Comparison of ENCODE assay signal across 8 cellular contexts in the genomic region with DNA sequence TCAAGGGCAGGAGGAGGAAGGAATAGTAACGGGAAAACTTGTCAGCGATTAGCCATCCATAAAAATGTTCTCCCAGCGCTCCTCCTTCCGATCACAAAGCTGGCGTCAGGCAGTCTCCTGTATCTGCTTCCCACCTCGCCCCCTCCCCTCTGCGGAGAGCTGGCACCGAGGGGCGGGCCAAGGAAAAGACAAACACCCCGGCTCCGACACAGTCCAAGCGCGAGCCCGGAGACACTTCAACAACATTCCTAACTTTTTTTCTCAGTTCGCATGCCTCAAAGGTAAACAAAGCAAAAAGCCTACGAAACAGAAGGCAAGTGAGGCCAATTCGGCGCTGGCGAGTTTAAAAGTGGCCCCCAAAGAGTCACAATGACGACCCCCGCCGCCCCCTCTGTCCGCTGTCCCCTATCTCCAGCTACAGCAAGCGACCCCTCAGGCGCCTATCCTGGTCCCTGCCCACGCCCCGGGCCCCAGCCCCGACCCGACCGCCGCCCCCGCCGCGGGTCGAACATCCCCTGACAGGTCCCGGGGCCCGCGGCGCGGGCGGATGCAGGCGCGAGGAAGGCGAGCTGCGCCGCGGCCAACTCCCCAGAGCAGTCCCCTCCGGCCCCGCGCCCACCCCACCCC. TPM values are rescaled to one million over a fixed set of nuclear protein-coding genes. Genes with fewer than 3 reads are reported as not detected.
A peak's percentile ranks its signal among the peaks of the same experiment; 100 is the strongest.
DNase-seq lines count a peak whose midpoint lies in the region; ATAC-seq, FAIRE-seq and TF ChIP-seq lines count a peak whose summit lies in the region.

No MANE protein-coding gene starts in this region.

- no peak overlapping the region for H3K27ac Mint-ChIP-seq in activated T-helper 2 cell treated with anti-CD3 and anti-CD28 coated beads, Interferon-gamma antibody, Interleukin-2, Interleukin-4, amounts not matched to agents 10 μg/mL and 5 μg/mL and 100 μg/mL, durations not matched to agents 14 hours and 24 hours and 36 hours

- TF ChIP-seq CTCF in A549 (IDR thresholded peaks at IDR 0.05) (no peak), MM.1S (IDR thresholded peaks at IDR 0.05; ENCODE audit: low read length) (no peak), psoas muscle (IDR thresholded peaks at IDR 0.05) (no peak)

- H2AFZ ChIP-seq in MM.1S (ENCODE audit: low read length), result no peak overlapping the region

- no peaks in the 10 kb centered on the region for H3F3A ChIP-seq in MM.1S (ENCODE audit: insufficient read depth, low read length)

- H3K4me3 ChIP-seq in A549 (peak overlapping the region; percentile 56), MM.1S (ENCODE audit: low read length) (no peak overlapping the region), psoas muscle (peak overlapping the region; percentile 84)

- no peaks in the 10 kb centered on the region for H3K79me2 ChIP-seq in MM.1S (ENCODE audit: low read length)

- POLR2A ChIA-PET in A549 (lab: Yijun Ruan, JAX), result no interaction called here

- WGBS in A549 (ENCODE audit: missing lambda C conversion rate), result 10% methylated on average over 15 of the region's 50 CpGs
- 1% methylated on average over 32 to 50 of the region's 50 CpGs for WGBS in psoas muscle, 3 donors

- H3K4me2 ChIP-seq in A549 (peak overlapping the region; percentile 95), MM.1S (ENCODE audit: low read depth, low read length) (peak overlapping the region; percentile 10; the same call in 1 of the 2 replicates)

- FAIRE-seq in A549 (lab: Jason Lieb, UNC), result no peak

- H3K9me3 ChIP-seq in A549, result no peaks in the 10 kb centered on the region
- H3K9me3 ChIP-seq in MM.1S (replicated peaks; ENCODE audit: insufficient read depth, low read length), result no peaks in the 10 kb centered on the region
- H3K9me3 ChIP-seq in psoas muscle, result no peaks in the 10 kb centered on the region

- H3K27ac ChIP-seq in A549 (peak overlapping the region in 1 of 2 experiments; percentile 79; a peak in 3 of 6 replicates), MM.1S (ENCODE audit: low read length) (no peak overlapping the region), psoas muscle (peak overlapping the region; percentile 55)

- H3K9me3 Mint-ChIP-seq in activated T-helper 2 cell treated with anti-CD3 and anti-CD28 coated beads, Interferon-gamma antibody, Interleukin-2, Interleukin-4, amounts not matched to agents 10 μg/mL and 5 μg/mL and 100 μg/mL, durations not matched to agents 14 hours and 24 hours and 36 hours, result no peaks in the 10 kb centered on the region

- H4K20me1 ChIP-seq in MM.1S (ENCODE audit: insufficient read depth, low read length), result no peaks in the 10 kb centered on the region

- no peak for TF ChIP-seq POLR2A in A549 (IDR thresholded peaks at IDR 0.05; ENCODE audit: low read length)

- no peak for DNase-seq in A549 (ENCODE audit: low read depth in 1 of 2, low spot score in 1 of 2)
- no peak for DNase-seq in MM.1S
- no peak for DNase-seq in activated T-helper 2 cell treated with anti-CD3 and anti-CD28 coated beads, Interferon-gamma antibody, Interleukin-2, Interleukin-4, amounts not matched to agents 10 μg/mL and 5 μg/mL and 100 μg/mL, durations not matched to agents 14 hours and 24 hours and 36 hours (ENCODE audit: low spot score)
- DNase-seq in left cardiac atrium, result peak; percentile 74
- peak in 1 of 2 donors; percentile 33 for DNase-seq in psoas muscle
- no peak for DNase-seq in NCI-H510A (lab: John Stamatoyannopoulos, UW)
- no peak for DNase-seq in HUDEP-2 (lab: John Stamatoyannopoulos, UW; ENCODE audit: unreplicated experiment in 76 of 76)

- H3K4me1 ChIP-seq in A549, result no peaks in the 10 kb centered on the region
- H3K4me1 ChIP-seq in MM.1S (ENCODE audit: low read length), result no peaks in the 10 kb centered on the region
- H3K4me1 ChIP-seq in psoas muscle, result peaks cover 21% of the 10 kb centered on the region

- no peak for TF ChIP-seq RAD21 in A549 (conservative IDR thresholded peaks at IDR 0.05 in 1 of 2, IDR thresholded peaks at IDR 0.05 in 1 of 2)

- H3K36me3 Mint-ChIP-seq in activated T-helper 2 cell treated with anti-CD3 and anti-CD28 coated beads, Interferon-gamma antibody, Interleukin-2, Interleukin-4, amounts not matched to agents 10 μg/mL and 5 μg/mL and 100 μg/mL, durations not matched to agents 14 hours and 24 hours and 36 hours (ENCODE audit: low read depth), result no peaks in the 10 kb centered on the region

- H3K27me3 ChIP-seq in MM.1S (replicated peaks; ENCODE audit: insufficient read depth, low read length) (no peaks in the 10 kb centered on the region; the same call in 1 of the 2 replicates), psoas muscle (ENCODE audit: insufficient read depth in 3 of 3, low read length in 2 of 3) (no peaks in the 10 kb centered on the region)

- intact Hi-C loops in activated T-helper 2 cell treated with anti-CD3 and anti-CD28 coated beads, Interferon-gamma antibody, Interleukin-2, Interleukin-4, amounts not matched to agents 10 μg/mL and 5 μg/mL and 100 μg/mL, durations not matched to agents 14 hours and 24 hours and 36 hours (cut with micrococcal nuclease), result no loop called here
- intact Hi-C loops in left cardiac atrium (cut with DNase I) (no loop called here), psoas muscle (cut with DNase I) (loop anchor here in 1 of 2 donors (2.0 kb wide), 1 partner anchor 79 kb away; the partner anchor contains the start of gene ALG5)

- H3K27me3 Mint-ChIP-seq in activated T-helper 2 cell treated with anti-CD3 and anti-CD28 coated beads, Interferon-gamma antibody, Interleukin-2, Interleukin-4, amounts not matched to agents 10 μg/mL and 5 μg/mL and 100 μg/mL, durations not matched to agents 14 hours and 24 hours and 36 hours (ENCODE audit: low read depth), result peaks cover 73% of the 10 kb centered on the region

- no peaks in the 10 kb centered on the region for H3K9me2 ChIP-seq in MM.1S (replicated peaks; ENCODE audit: insufficient read depth, low read length)

- no peak for TF ChIP-seq EP300 in A549 (IDR thresholded peaks at IDR 0.05)

- H3K4me1 Mint-ChIP-seq in activated T-helper 2 cell treated with anti-CD3 and anti-CD28 coated beads, Interferon-gamma antibody, Interleukin-2, Interleukin-4, amounts not matched to agents 10 μg/mL and 5 μg/mL and 100 μg/mL, durations not matched to agents 14 hours and 24 hours and 36 hours (ENCODE audit: low read depth), result peaks cover 2% of the 10 kb centered on the region

- no peak overlapping the region for H3K9ac ChIP-seq in MM.1S (ENCODE audit: low read length)

- H3K4me3 Mint-ChIP-seq in activated T-helper 2 cell treated with anti-CD3 and anti-CD28 coated beads, Interferon-gamma antibody, Interleukin-2, Interleukin-4, amounts not matched to agents 10 μg/mL and 5 μg/mL and 100 μg/mL, durations not matched to agents 14 hours and 24 hours and 36 hours (ENCODE audit: low read depth), result peak overlapping the region; percentile 39

- H3K36me3 ChIP-seq in MM.1S (replicated peaks; ENCODE audit: insufficient read depth, low read length) (no peaks in the 10 kb centered on the region), psoas muscle (ENCODE audit: insufficient read depth in 1 of 2, low read depth in 1 of 2) (no peaks in the 10 kb centered on the region)

- CTCF ChIA-PET in A549 (lab: Yijun Ruan, JAX), result no interaction called here

- ATAC-seq in A549, result peak; percentile 22 to 65; a peak in 3 of 6 replicates
- ATAC-seq in GM18867 (IDR thresholded peaks at IDR 0.05; ENCODE audit: unreplicated experiment), result peak; percentile 30
- peak; percentile 71 to 79 for ATAC-seq in left cardiac atrium
- ATAC-seq in psoas muscle, result peak; percentile 44 to 58 (median 48)

TF ChIP-seq in A549, 52 proteins besides CTCF, POLR2A, EP300 and RAD21 (continues in another document):
- TF ChIP-seq GATA3 (IDR thresholded peaks at IDR 0.05; ENCODE audit: borderline replicate concordance) (no peak), KDM1A (IDR thresholded peaks at IDR 0.05; ENCODE audit: low read depth) (no peak), NR3C1 (IDR thresholded peaks at IDR 0.05) (no peak), JUNB (IDR thresholded peaks at IDR 0.05) (no peak), USF2 (IDR thresholded peaks at IDR 0.05) (no peak), ZFP36 (IDR thresholded peaks at IDR 0.05; ENCODE audit: borderline replicate concordance, partially characterized antibody) (no peak), ZSCAN20 (CRISPR knock-in tag; IDR thresholded peaks at IDR 0.05) (no peak), FOSB (CRISPR knock-in tag; IDR thresholded peaks at IDR 0.05) (no peak), MAX (IDR thresholded peaks at IDR 0.05) (no peak), FOSL2 (IDR thresholded peaks at IDR 0.05) (no peak), FOSL2 (CRISPR knock-in tag; IDR thresholded peaks at IDR 0.05) (no peak), TFCP2L1 (CRISPR knock-in tag; IDR thresholded peaks at IDR 0.05) (no peak), RNF2 (IDR thresholded peaks at IDR 0.05; ENCODE audit: borderline replicate concordance, low read depth) (no peak)
- TF ChIP-seq, protein P1, sequence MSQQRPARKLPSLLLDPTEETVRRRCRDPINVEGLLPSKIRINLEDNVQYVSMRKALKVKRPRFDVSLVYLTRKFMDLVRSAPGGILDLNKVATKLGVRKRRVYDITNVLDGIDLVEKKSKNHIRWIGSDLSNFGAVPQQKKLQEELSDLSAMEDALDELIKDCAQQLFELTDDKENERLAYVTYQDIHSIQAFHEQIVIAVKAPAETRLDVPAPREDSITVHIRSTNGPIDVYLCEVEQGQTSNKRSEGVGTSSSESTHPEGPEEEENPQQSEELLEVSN (IDR thresholded peaks at IDR 0.05; ENCODE audit: borderline replicate concordance, low read depth), result no peak

RNA-seq across cellular contexts. Expression of gene SMAD9, which starts 0.7 kb away (rescaled TPM):
- polyA plus RNA-seq in A549 (2011; rRNA removed), result 0.06 and 0.11 TPM in 2 replicates
- polyA plus RNA-seq in A549 (2012; cell fraction: cytosol; rRNA removed), result 0.08 and 0.09 TPM in 2 replicates
- 0.07 and 0.09 TPM in 2 replicates for polyA plus RNA-seq in A549 (2012; cell fraction: nucleus; rRNA removed)
- polyA plus RNA-seq in A549 (2017; fragmentation: RNase III; extraction: RNeasy Plus Mini Kit Qiagen cat#74134 plus additional on column Dnase treatment), result 0.04 to 0.05 TPM (median 0.04 TPM) in 3 replicates
- 0.05 and 0.08 TPM in 2 replicates for polyA minus RNA-seq in A549 (2011; rRNA and poly(A)+ RNA removed)
- total RNA-seq in activated T-helper 2 cell treated with anti-CD3 and anti-CD28 coated beads, Interferon-gamma antibody, Interleukin-2, Interleukin-4, amounts not matched to agents 10 μg/mL and 5 μg/mL and 100 μg/mL, durations not matched to agents 14 hours and 24 hours and 36 hours, result not detected in 2 replicates
- total RNA-seq in left cardiac atrium, result 1 to 10 TPM; 3.8 to 7.8 TPM
- 10 to 100 TPM in 2 of 4 donors, 1 to 10 TPM in 2; 1.3 to 33.5 (median 14.8) TPM for total RNA-seq in psoas muscle
- polyA plus RNA-seq in psoas muscle, result 1 to 10 TPM in 2 of 3 donors, under 1 TPM in 1; 0.51 to 1.2 (median 1.0) TPM
